Comparison of ENCODE assay signal across 8 cellular contexts in the genomic region with DNA sequence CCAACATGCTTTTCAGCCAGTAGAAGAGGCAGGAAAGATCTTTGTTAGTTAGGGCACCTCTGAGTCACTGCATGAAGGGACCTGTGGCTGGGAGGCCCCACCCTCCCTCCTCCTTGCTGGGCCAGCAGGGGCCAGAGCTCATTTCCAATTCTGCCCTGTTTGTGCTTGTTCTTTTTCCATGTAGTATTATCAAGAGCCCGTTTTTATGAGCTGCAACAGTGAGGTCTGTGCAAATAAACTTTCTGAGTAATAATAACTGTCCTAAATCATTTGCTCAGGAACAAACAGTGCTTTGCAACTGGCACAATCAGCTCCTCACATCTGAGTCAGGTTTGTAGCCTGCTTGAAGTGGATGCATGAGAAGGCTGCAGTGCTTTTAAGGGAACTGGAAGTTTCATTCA.
DNase-seq lines count a peak whose midpoint lies in the region; ATAC-seq and TF ChIP-seq lines count a peak whose summit lies in the region.
"Had no signal": no experiment of that assay in that cellular context is flagged by ENCODE, and none has a peak within 500 bp of the region (broad histone marks: within the 10 kb centered on the region; RNA-seq: fewer than 3 reads in every experiment).

No MANE protein-coding gene starts in this region.

- no peak for TF ChIP-seq POLR2A in spleen (IDR thresholded peaks at IDR 0.05)

- H3K36me3 ChIP-seq in spleen: no peaks in the 10 kb centered on the region

- no peaks in the 10 kb centered on the region for H3K27me3 ChIP-seq in spleen (replicated peaks in 1 of 7)

- TF ChIP-seq CTCF in epithelial cell of esophagus (IDR thresholded peaks at IDR 0.05; ENCODE audit: insufficient read depth, low read depth, low read length, missing control alignments) (no peak), spleen (IDR thresholded peaks at IDR 0.05 in 8 of 11, conservative IDR thresholded peaks at IDR 0.05 in 3 of 11) (no peak)

- peak overlapping the region in 4 of 8 donors; percentile 24 to 71 (median 29) for H3K27ac ChIP-seq in spleen
- H3K27ac ChIP-seq: KMS-11 had no signal

- H3K9me3 ChIP-seq in spleen: no peaks in the 10 kb centered on the region

- WGBS in spleen, 5 donors: 45 to 69% (median 58%) methylated on average over 1 of the region's 1 CpG

- no peak for ATAC-seq in HG03432 (IDR thresholded peaks at IDR 0.05; ENCODE audit: unreplicated experiment)
- ATAC-seq in GM19035 (IDR thresholded peaks at IDR 0.05; ENCODE audit: unreplicated experiment): no peak

- peak; percentile 46 for DNase-seq in Jurkat, Clone E6-1 (ENCODE audit: low read depth, low spot score)
- DNase-seq in activated CD4-positive, alpha-beta T cell treated with anti-CD3 and anti-CD28 coated beads for 24 hours (ENCODE audit: low read depth in 2 of 2): peak; percentile 19
- DNase-seq in epithelial cell of esophagus (ENCODE audit: low read depth): peak; percentile 71
- peak; percentile 35 for DNase-seq in stimulated activated CD4-positive, alpha-beta T cell treated with anti-CD3 and anti-CD28 coated beads, Interleukin-4, amount 100 ng/mL, for 1 hour
- DNase-seq in spleen: no peak

- intact Hi-C loops in spleen (cut with DNase I; ENCODE audit: low total_unique reads): no loop called here

- H3K4me3 ChIP-seq in Jurkat, Clone E6-1 (ENCODE audit: low read length): no peak overlapping the region
- H3K4me3 ChIP-seq in epithelial cell of esophagus (ENCODE audit: low read length): no peak overlapping the region
- no peak overlapping the region for H3K4me3 ChIP-seq in spleen

- peaks cover 0 to 38% (median 3%) of the 10 kb centered on the region in 6 donors for H3K4me1 ChIP-seq in spleen
